ENCODE assay signal across 8 cellular contexts in genomic region chr21:44304846-44305245, GRCh38. TPM values are rescaled to one million over a fixed set of nuclear protein-coding genes. Genes with fewer than 3 reads are reported as not detected.
A peak's percentile ranks its signal among the peaks of the same experiment; 100 is the strongest.
DNase-seq lines count a peak whose midpoint lies in the region; ATAC-seq and TF ChIP-seq lines count a peak whose summit lies in the region.

No MANE protein-coding gene starts in this region.

- H3K9me3 ChIP-seq in CD4-positive, alpha-beta memory T cell (ENCODE audit: control insufficient read depth in 1 of 2, low read length in 2 of 2), result no peaks in the 10 kb centered on the region
- H3K9me3 ChIP-seq in HEK293 (ENCODE audit: control insufficient read depth, insufficient read depth, low read depth, low read length), result no peaks in the 10 kb centered on the region
- H3K9me3 ChIP-seq in body of pancreas, result no peaks in the 10 kb centered on the region

- TF ChIP-seq CTCF in HEK293 (tag by site-specific recombination; IDR thresholded peaks at IDR 0.05) (peak; percentile 87), body of pancreas (IDR thresholded peaks at IDR 0.05) (peak in 6 of 7 experiments; percentile 39 to 52 (median 44))

- H3K36me3 Mint-ChIP-seq in CD4-positive, alpha-beta memory T cell, result peaks cover 4 to 27% of the 10 kb centered on the region in 2 donors

- ATAC-seq in SK-N-SH treated with all-trans-retinoic acid at 6 μM for 48 hours (peak; percentile 79), body of pancreas (no peak), HG02981 (IDR thresholded peaks at IDR 0.05; ENCODE audit: unreplicated experiment) (no peak)

- H3K36me3 ChIP-seq in CD4-positive, alpha-beta memory T cell (ENCODE audit: insufficient read depth, low read length), result peaks cover 7% of the 10 kb centered on the region
- H3K36me3 ChIP-seq in HEK293 (ENCODE audit: control insufficient read depth in 2 of 2, insufficient read depth in 1 of 2, low read length in 2 of 2) (peaks cover 0 to 29% of the 10 kb centered on the region in 2 experiments; a peak in 1 of 3 replicates), body of pancreas (replicated peaks in 1 of 2; ENCODE audit: insufficient read depth in 1 of 2, low read depth in 2 of 2) (no peaks in the 10 kb centered on the region)

- no peak overlapping the region for H3K27ac ChIP-seq in CD4-positive, alpha-beta memory T cell (ENCODE audit: low read depth, low read length)
- H3K27ac ChIP-seq in HEK293 (ENCODE audit: extremely low read depth, low read depth, low read length), result no peak overlapping the region
- H3K27ac ChIP-seq in body of pancreas, result no peak overlapping the region

- WGBS in body of pancreas, 2 donors, result 23 to 62% methylated on average over 3 to 8 of the region's 8 CpGs

- no peaks in the 10 kb centered on the region for H3K27me3 ChIP-seq in CD4-positive, alpha-beta memory T cell (ENCODE audit: insufficient read depth, low read length)
- H3K27me3 ChIP-seq in body of pancreas, result no peaks in the 10 kb centered on the region

- H3K4me1 Mint-ChIP-seq in CD4-positive, alpha-beta memory T cell, result peaks cover 18 to 57% (median 39%) of the 10 kb centered on the region in 4 donors

- intact Hi-C loops in CD4-positive, alpha-beta memory T cell (cut with micrococcal nuclease), result no loop called here
- intact Hi-C loops in body of pancreas (cut with DNase I), result no loop called here

- peak overlapping the region in 5 of 8 donors; percentile 21 to 71 (median 48) for H3K4me3 Mint-ChIP-seq in CD4-positive, alpha-beta memory T cell

- TF ChIP-seq POLR2A in body of pancreas (IDR thresholded peaks at IDR 0.05), result no peak

- CTCF ChIA-PET in CD4-positive, alpha-beta memory T cell (lab: Charles Lee; ENCODE audit: partially characterized antibody), result no interaction called here
- CTCF ChIA-PET in HEK293 (lab: Yijun Ruan, JAX), result interaction anchor here (0.6 to 3.0 kb wide), 9 partner anchors 9 to 494 kb away, joined by 3 to 9 read pairs (median 3); no protein-coding TSS in a partner anchor

- peaks cover 46% of the 10 kb centered on the region for H3K4me1 ChIP-seq in CD4-positive, alpha-beta memory T cell (ENCODE audit: insufficient read depth, low read length)
- H3K4me1 ChIP-seq in HEK293 (ENCODE audit: control insufficient read depth, insufficient read depth, low read length), result 0 out of 2 replicates have a peak, but pooled peaks cover 4% of the 10 kb centered on the region
- H3K4me1 ChIP-seq in body of pancreas, result peaks cover 46% of the 10 kb centered on the region

- peak overlapping the region; percentile 53 to 90 (median 75) for H3K27ac Mint-ChIP-seq in CD4-positive, alpha-beta memory T cell

- POLR2A ChIA-PET in CD4-positive, alpha-beta memory T cell (lab: Charles Lee; ENCODE audit: partially characterized antibody), result interaction anchor here (0.9 kb wide), 1 partner anchor 34 kb away, joined by 4 read pairs; no protein-coding TSS in a partner anchor
- POLR2A ChIA-PET in HEK293 (lab: Yijun Ruan, JAX), result interaction anchor here (0.6 kb wide), 1 partner anchor 56 kb away, joined by 3 read pairs; no protein-coding TSS in a partner anchor

- H3K9me3 Mint-ChIP-seq in CD4-positive, alpha-beta memory T cell, result no peaks in the 10 kb centered on the region

- no peak overlapping the region for H3K4me3 ChIP-seq in CD4-positive, alpha-beta memory T cell (ENCODE audit: low read length in 2 of 2)
- no peak overlapping the region for H3K4me3 ChIP-seq in HEK293 (ENCODE audit: low read depth, low read length)
- H3K4me3 ChIP-seq in body of pancreas, result no peak overlapping the region

- H3K27me3 Mint-ChIP-seq in CD4-positive, alpha-beta memory T cell, result no peaks in the 10 kb centered on the region

- peak in 4 of 5 donors; percentile 38 to 43 (median 41) for DNase-seq in CD4-positive, alpha-beta memory T cell
- peak in 3 of 4 donors; percentile 46 to 52 (median 49) for DNase-seq in body of pancreas
- DNase-seq in islet precursor cell, result peak; percentile 77
- peak; percentile 22 to 34 for DNase-seq in stimulated activated CD8-positive, alpha-beta memory T cell treated with anti-CD3 and anti-CD28 coated beads, Interleukin-2, amount 100 ng/mL, for 48 hours (ENCODE audit: low read depth in 2 of 2)
- no peak for DNase-seq in NCI-H226

TF ChIP-seq in HEK293, 187 proteins besides CTCF, POLR2A, EP300 and RAD21 (continues in another document):
- TF ChIP-seq ZNF585B (tag by site-specific recombination; IDR thresholded peaks at IDR 0.05) (no peak), ZBTB48 (tag by site-specific recombination; IDR thresholded peaks at IDR 0.05) (peak; percentile 68; the same call in 1 of the 2 replicates), ZNF169 (tag by site-specific recombination; IDR thresholded peaks at IDR 0.05) (no peak), KLF17 (tag by site-specific recombination; IDR thresholded peaks at IDR 0.05) (peak; percentile 65; the same call in 1 of the 2 replicates), ZFP69B (tag by site-specific recombination; IDR thresholded peaks at IDR 0.05) (no peak)

TF ChIP-seq in SK-N-SH treated with all-trans-retinoic acid at 6 μM for 48 hours, 23 proteins besides CTCF, POLR2A, EP300 and RAD21:
- TF ChIP-seq CSRNP3 (CRISPR knock-in tag; IDR thresholded peaks at IDR 0.05) (no peak), CREB5 (CRISPR knock-in tag; IDR thresholded peaks at IDR 0.05; ENCODE audit: low read depth) (no peak), CSDC2 (CRISPR knock-in tag; IDR thresholded peaks at IDR 0.05) (no peak), SNAI2 (CRISPR knock-in tag; IDR thresholded peaks at IDR 0.05) (no peak), ZFP30 (CRISPR knock-in tag; IDR thresholded peaks at IDR 0.05) (no peak), TSHZ2 (CRISPR knock-in tag; IDR thresholded peaks at IDR 0.05) (no peak)

RNA-seq across cellular contexts. Expression of gene PFKL, which starts 5.0 kb away (rescaled TPM):
- 100 to 1,000 TPM; 143 to 145 TPM for total RNA-seq in CD4-positive, alpha-beta memory T cell
- 100 to 1,000 TPM; 132 to 134 TPM for polyA plus RNA-seq in CD4-positive, alpha-beta memory T cell
- 100 to 1,000 TPM in 1 of 2 donors, 10 to 100 TPM in 1; 56.8 to 104 TPM for total RNA-seq in body of pancreas

RNA-seq across cellular contexts. Expression of gene AIRE, which starts 19.2 kb away (rescaled TPM):
- not detected for total RNA-seq in CD4-positive, alpha-beta memory T cell
- polyA plus RNA-seq in CD4-positive, alpha-beta memory T cell, result 1 to 10 TPM in 1 of 2 donors, under 1 TPM in 1; 0.32 to 2.3 TPM
- 1 to 10 TPM in 1 of 2 donors, not detected in 1; 1.0 TPM for total RNA-seq in body of pancreas

RNA-seq across cellular contexts. Expression of gene CFAP410, which starts 34.3 kb away (rescaled TPM):
- total RNA-seq in CD4-positive, alpha-beta memory T cell, result 10 to 100 TPM; 51.7 to 55.2 TPM
- polyA plus RNA-seq in CD4-positive, alpha-beta memory T cell, result 10 to 100 TPM; 20.1 to 32.4 TPM
- total RNA-seq in body of pancreas, result 10 to 100 TPM; 24.6 to 43.8 TPM

RNA-seq across cellular contexts. Expression of gene DNMT3L, which starts 43.1 kb away (rescaled TPM):
- total RNA-seq in CD4-positive, alpha-beta memory T cell, result not detected
- polyA plus RNA-seq in CD4-positive, alpha-beta memory T cell, result not detected
- total RNA-seq in body of pancreas, result not detected

RNA-seq across cellular contexts. Expression of gene TRPM2, which starts 48.6 kb away (rescaled TPM):
- 1 to 10 TPM; 1.3 to 1.7 TPM for total RNA-seq in CD4-positive, alpha-beta memory T cell
- under 1 TPM in 1 of 2 donors, not detected in 1; 0.37 TPM for polyA plus RNA-seq in CD4-positive, alpha-beta memory T cell
- 1 to 10 TPM; 2.1 to 2.3 TPM for total RNA-seq in body of pancreas
